In the genomic region with DNA sequence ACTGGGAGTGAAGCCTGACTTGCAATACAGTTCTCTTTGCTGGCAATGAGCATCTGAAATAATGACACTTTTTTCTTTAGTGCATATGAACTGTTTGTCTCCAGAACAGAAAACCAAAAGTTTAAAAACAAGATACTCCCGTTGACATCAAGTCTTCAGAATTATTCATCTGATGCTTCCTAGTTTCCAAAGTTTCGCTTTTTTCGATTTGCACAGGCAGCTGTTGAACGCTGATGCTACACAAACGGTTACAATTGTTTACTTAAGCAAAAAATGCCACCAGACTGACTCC, we compare ENCODE assay signal across 8 cellular contexts. TPM values are rescaled to one million over a fixed set of nuclear protein-coding genes. Genes with fewer than 3 reads are reported as not detected.
A peak's percentile ranks its signal among the peaks of the same experiment; 100 is the strongest.
DNase-seq lines count a peak whose midpoint lies in the region; ATAC-seq and TF ChIP-seq lines count a peak whose summit lies in the region.

No MANE protein-coding gene starts in this region.

- H3K4me1 ChIP-seq in lower lobe of right lung (peaks cover 32% of the 10 kb centered on the region), tibial nerve (peaks cover 5 to 60% (median 17%) of the 10 kb centered on the region in 4 donors)

- TF ChIP-seq CTCF in brain (conservative IDR thresholded peaks at IDR 0.05) (no peak), lower lobe of right lung (IDR thresholded peaks at IDR 0.05) (no peak), tibial nerve (IDR thresholded peaks at IDR 0.05) (no peak)

- no peaks in the 10 kb centered on the region for H3K9me3 ChIP-seq in lower lobe of right lung
- H3K9me3 ChIP-seq in tibial nerve = no peaks in the 10 kb centered on the region

- no peak for TF ChIP-seq POLR2A in tibial nerve (IDR thresholded peaks at IDR 0.05)

- CTCF ChIA-PET in activated naive CD4-positive, alpha-beta T cell treated with anti-CD3 and anti-CD28 coated beads for 36 hours (lab: Charles Lee) = no interaction called here

- peaks cover 44% of the 10 kb centered on the region for H3K4me1 Mint-ChIP-seq in activated naive CD4-positive, alpha-beta T cell treated with anti-CD3 and anti-CD28 coated beads for 36 hours (ENCODE audit: low read depth)
- H3K4me1 Mint-ChIP-seq in brain = peaks cover 63% of the 10 kb centered on the region

- peak overlapping the region; percentile 77 for H3K4me3 Mint-ChIP-seq in activated naive CD4-positive, alpha-beta T cell treated with anti-CD3 and anti-CD28 coated beads for 36 hours
- H3K4me3 Mint-ChIP-seq in brain = peak overlapping the region; percentile 88 to 98 (median 92)

- intact Hi-C loops in activated naive CD4-positive, alpha-beta T cell treated with anti-CD3 and anti-CD28 coated beads for 36 hours (cut with micrococcal nuclease) = loop anchor here (1.0 kb wide), 5 partner anchors 43 to 320 kb away; no protein-coding TSS in a partner anchor
- intact Hi-C loops in lower lobe of right lung (cut with DNase I) = no loop called here

- WGBS in tibial nerve, 2 donors = 0% methylated on average over 5 of the region's 5 CpGs

- H3K27me3 Mint-ChIP-seq in activated naive CD4-positive, alpha-beta T cell treated with anti-CD3 and anti-CD28 coated beads for 36 hours (ENCODE audit: low read depth) = no peaks in the 10 kb centered on the region
- peaks cover 12% of the 10 kb centered on the region for H3K27me3 Mint-ChIP-seq in brain

- H3K4me3 ChIP-seq in lower lobe of right lung (peak overlapping the region; percentile 80), tibial nerve (peak overlapping the region; percentile 64 to 95 (median 87))

- no peaks in the 10 kb centered on the region for H3K9me3 Mint-ChIP-seq in activated naive CD4-positive, alpha-beta T cell treated with anti-CD3 and anti-CD28 coated beads for 36 hours
- peaks cover 0 to 2% (median 0%) of the 10 kb centered on the region in 5 experiments for H3K9me3 Mint-ChIP-seq in brain

- ATAC-seq in lower lobe of right lung = no peak
- no peak for ATAC-seq in HG03139 (IDR thresholded peaks at IDR 0.05; ENCODE audit: unreplicated experiment)

- TF ChIP-seq EP300 in tibial nerve (IDR thresholded peaks at IDR 0.05) = no peak

- no peak for DNase-seq in activated naive CD4-positive, alpha-beta T cell treated with anti-CD3 and anti-CD28 coated beads for 36 hours
- DNase-seq in activated naive CD4-positive, alpha-beta T cell treated with Interleukin-2 at 50 U/mL for 16 hours = no peak
- DNase-seq in lower lobe of right lung (no peak), tibial nerve (ENCODE audit: low spot score in 2 of 2) (no peak), cortex of kidney (lab: John Stamatoyannopoulos, UW) (no peak), NAMALWA (ENCODE audit: low spot score) (no peak)

- peaks cover 22% of the 10 kb centered on the region for H3K36me3 Mint-ChIP-seq in activated naive CD4-positive, alpha-beta T cell treated with anti-CD3 and anti-CD28 coated beads for 36 hours (ENCODE audit: low read depth)
- H3K36me3 Mint-ChIP-seq in brain = peaks cover 18% of the 10 kb centered on the region

- H3K27ac ChIP-seq in lower lobe of right lung (peak overlapping the region; percentile 99), tibial nerve (peak overlapping the region; percentile 95 to 100 (median 98))

- peak overlapping the region; percentile 99 for H3K27ac Mint-ChIP-seq in activated naive CD4-positive, alpha-beta T cell treated with anti-CD3 and anti-CD28 coated beads for 36 hours
- peak overlapping the region; percentile 97 to 100 (median 99) for H3K27ac Mint-ChIP-seq in brain

- H3K27me3 ChIP-seq in lower lobe of right lung (ENCODE audit: low read depth) (no peaks in the 10 kb centered on the region), tibial nerve (no peaks in the 10 kb centered on the region)

- H3K36me3 ChIP-seq in lower lobe of right lung (peaks cover 18% of the 10 kb centered on the region), tibial nerve (peaks cover 0 to 14% (median 0%) of the 10 kb centered on the region in 3 donors)

RNA-seq across cellular contexts. Expression of gene BIRC2, which starts 0.6 kb away (rescaled TPM):
- 10 to 100 TPM; 26.6 to 26.9 TPM for total RNA-seq in activated naive CD4-positive, alpha-beta T cell treated with anti-CD3 and anti-CD28 coated beads for 36 hours
- polyA plus RNA-seq in brain (ENCODE audit: insufficient read depth, low read depth, low replicate concordance) = 9.6 TPM
- total RNA-seq in lower lobe of right lung (46.0 TPM), tibial nerve (10 to 100 TPM; 39.0 to 74.5 (median 51.4) TPM)

RNA-seq across cellular contexts. Expression of gene BIRC3, which starts 29.1 kb away (rescaled TPM):
- total RNA-seq in activated naive CD4-positive, alpha-beta T cell treated with anti-CD3 and anti-CD28 coated beads for 36 hours = 100 to 1,000 TPM; 100 to 105 TPM
- polyA plus RNA-seq in brain (ENCODE audit: insufficient read depth, low read depth, low replicate concordance) = 0.17 TPM
- total RNA-seq in lower lobe of right lung = 17.8 TPM
- total RNA-seq in tibial nerve = 10 to 100 TPM; 12.9 to 28.2 (median 20.3) TPM
